ENCODE assay signal across 1 cellular context in genomic region chr2:46909771-46910419, GRCh38.
TF ChIP-seq lines count a peak whose summit lies in the region.

No MANE protein-coding gene starts in this region.

TF ChIP-seq in GM12878, 131 proteins besides CTCF, POLR2A, EP300 and RAD21 (continued from another document and continues in another):
- TF ChIP-seq, protein P1, sequence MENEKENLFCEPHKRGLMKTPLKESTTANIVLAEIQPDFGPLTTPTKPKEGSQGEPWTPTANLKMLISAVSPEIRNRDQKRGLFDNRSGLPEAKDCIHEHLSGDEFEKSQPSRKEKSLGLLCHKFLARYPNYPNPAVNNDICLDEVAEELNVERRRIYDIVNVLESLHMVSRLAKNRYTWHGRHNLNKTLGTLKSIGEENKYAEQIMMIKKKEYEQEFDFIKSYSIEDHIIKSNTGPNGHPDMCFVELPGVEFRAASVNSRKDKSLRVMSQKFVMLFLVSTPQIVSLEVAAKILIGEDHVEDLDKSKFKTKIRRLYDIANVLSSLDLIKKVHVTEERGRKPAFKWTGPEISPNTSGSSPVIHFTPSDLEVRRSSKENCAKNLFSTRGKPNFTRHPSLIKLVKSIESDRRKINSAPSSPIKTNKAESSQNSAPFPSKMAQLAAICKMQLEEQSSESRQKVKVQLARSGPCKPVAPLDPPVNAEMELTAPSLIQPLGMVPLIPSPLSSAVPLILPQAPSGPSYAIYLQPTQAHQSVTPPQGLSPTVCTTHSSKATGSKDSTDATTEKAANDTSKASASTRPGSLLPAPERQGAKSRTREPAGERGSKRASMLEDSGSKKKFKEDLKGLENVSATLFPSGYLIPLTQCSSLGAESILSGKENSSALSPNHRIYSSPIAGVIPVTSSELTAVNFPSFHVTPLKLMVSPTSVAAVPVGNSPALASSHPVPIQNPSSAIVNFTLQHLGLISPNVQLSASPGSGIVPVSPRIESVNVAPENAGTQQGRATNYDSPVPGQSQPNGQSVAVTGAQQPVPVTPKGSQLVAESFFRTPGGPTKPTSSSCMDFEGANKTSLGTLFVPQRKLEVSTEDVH (IDR thresholded peaks at IDR 0.05; ENCODE audit: low read depth, partially characterized antibody), result no peak
- no peak for TF ChIP-seq RB1 (IDR thresholded peaks at IDR 0.05; ENCODE audit: borderline replicate concordance)
- no peak for TF ChIP-seq ATF2 (IDR thresholded peaks at IDR 0.05; ENCODE audit: low read length)
- 0 out of 2 replicates have a peak, but pooled peaks have one; percentile 31 for TF ChIP-seq ZNF217 (IDR thresholded peaks at IDR 0.05)
- TF ChIP-seq ZBTB33 (IDR thresholded peaks at IDR 0.05), result no peak
- TF ChIP-seq, protein P2, sequence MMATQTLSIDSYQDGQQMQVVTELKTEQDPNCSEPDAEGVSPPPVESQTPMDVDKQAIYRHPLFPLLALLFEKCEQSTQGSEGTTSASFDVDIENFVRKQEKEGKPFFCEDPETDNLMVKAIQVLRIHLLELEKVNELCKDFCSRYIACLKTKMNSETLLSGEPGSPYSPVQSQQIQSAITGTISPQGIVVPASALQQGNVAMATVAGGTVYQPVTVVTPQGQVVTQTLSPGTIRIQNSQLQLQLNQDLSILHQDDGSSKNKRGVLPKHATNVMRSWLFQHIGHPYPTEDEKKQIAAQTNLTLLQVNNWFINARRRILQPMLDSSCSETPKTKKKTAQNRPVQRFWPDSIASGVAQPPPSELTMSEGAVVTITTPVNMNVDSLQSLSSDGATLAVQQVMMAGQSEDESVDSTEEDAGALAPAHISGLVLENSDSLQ (IDR thresholded peaks at IDR 0.05), result peak; percentile 22; the same call in 1 of the 2 replicates
- TF ChIP-seq HDAC6 (IDR thresholded peaks at IDR 0.05; ENCODE audit: unreplicated experiment), result no peak
- no peak for TF ChIP-seq CEBPZ (IDR thresholded peaks at IDR 0.05; ENCODE audit: low read depth, low read length)
- TF ChIP-seq MAX (IDR thresholded peaks at IDR 0.05; ENCODE audit: low read depth, low read length), result no peak
- TF ChIP-seq ZNF687 (IDR thresholded peaks at IDR 0.05), result 0 out of 2 replicates have a peak, but pooled peaks have one; percentile 23
- peak; percentile 54; the same call in 1 of the 2 replicates for TF ChIP-seq GATAD2B (conservative IDR thresholded peaks at IDR 0.05; ENCODE audit: low read depth)
- peak; percentile 98 for TF ChIP-seq IRF4 (IDR thresholded peaks at IDR 0.05; ENCODE audit: low read depth, low read length)
- no peak for TF ChIP-seq CHD1 (IDR thresholded peaks at IDR 0.05; ENCODE audit: low read depth, low read length)
- TF ChIP-seq EED (IDR thresholded peaks at IDR 0.05; ENCODE audit: low read depth), result peak; percentile 47; the same call in 1 of the 2 replicates
- TF ChIP-seq KAT2A (conservative IDR thresholded peaks at IDR 0.05; ENCODE audit: control insufficient read depth, low read depth, low read length), result no peak
- TF ChIP-seq HDGF (IDR thresholded peaks at IDR 0.05), result peak; percentile 84; the same call in 1 of the 2 replicates
- TF ChIP-seq, protein P3, sequence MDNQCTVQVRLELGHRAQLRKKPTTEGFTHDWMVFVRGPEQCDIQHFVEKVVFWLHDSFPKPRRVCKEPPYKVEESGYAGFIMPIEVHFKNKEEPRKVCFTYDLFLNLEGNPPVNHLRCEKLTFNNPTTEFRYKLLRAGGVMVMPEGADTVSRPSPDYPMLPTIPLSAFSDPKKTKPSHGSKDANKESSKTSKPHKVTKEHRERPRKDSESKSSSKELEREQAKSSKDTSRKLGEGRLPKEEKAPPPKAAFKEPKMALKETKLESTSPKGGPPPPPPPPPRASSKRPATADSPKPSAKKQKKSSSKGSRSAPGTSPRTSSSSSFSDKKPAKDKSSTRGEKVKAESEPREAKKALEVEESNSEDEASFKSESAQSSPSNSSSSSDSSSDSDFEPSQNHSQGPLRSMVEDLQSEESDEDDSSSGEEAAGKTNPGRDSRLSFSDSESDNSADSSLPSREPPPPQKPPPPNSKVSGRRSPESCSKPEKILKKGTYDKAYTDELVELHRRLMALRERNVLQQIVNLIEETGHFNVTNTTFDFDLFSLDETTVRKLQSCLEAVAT (IDR thresholded peaks at IDR 0.05), result 0 out of 2 replicates have a peak, but pooled peaks have one; percentile 15
- TF ChIP-seq, protein P4, sequence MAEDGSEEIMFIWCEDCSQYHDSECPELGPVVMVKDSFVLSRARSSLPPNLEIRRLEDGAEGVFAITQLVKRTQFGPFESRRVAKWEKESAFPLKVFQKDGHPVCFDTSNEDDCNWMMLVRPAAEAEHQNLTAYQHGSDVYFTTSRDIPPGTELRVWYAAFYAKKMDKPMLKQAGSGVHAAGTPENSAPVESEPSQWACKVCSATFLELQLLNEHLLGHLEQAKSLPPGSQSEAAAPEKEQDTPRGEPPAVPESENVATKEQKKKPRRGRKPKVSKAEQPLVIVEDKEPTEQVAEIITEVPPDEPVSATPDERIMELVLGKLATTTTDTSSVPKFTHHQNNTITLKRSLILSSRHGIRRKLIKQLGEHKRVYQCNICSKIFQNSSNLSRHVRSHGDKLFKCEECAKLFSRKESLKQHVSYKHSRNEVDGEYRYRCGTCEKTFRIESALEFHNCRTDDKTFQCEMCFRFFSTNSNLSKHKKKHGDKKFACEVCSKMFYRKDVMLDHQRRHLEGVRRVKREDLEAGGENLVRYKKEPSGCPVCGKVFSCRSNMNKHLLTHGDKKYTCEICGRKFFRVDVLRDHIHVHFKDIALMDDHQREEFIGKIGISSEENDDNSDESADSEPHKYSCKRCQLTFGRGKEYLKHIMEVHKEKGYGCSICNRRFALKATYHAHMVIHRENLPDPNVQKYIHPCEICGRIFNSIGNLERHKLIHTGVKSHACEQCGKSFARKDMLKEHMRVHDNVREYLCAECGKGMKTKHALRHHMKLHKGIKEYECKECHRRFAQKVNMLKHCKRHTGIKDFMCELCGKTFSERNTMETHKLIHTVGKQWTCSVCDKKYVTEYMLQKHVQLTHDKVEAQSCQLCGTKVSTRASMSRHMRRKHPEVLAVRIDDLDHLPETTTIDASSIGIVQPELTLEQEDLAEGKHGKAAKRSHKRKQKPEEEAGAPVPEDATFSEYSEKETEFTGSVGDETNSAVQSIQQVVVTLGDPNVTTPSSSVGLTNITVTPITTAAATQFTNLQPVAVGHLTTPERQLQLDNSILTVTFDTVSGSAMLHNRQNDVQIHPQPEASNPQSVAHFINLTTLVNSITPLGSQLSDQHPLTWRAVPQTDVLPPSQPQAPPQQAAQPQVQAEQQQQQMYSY (CRISPR knock-in tag; IDR thresholded peaks at IDR 0.05), result no peak
- TF ChIP-seq BACH1 (IDR thresholded peaks at IDR 0.05; ENCODE audit: borderline replicate concordance), result no peak; the same call in 1 of the 2 replicates
- TF ChIP-seq NR2F1 (conservative IDR thresholded peaks at IDR 0.05), result peak; percentile 40; the same call in 1 of the 2 replicates
- TF ChIP-seq GABPA (IDR thresholded peaks at IDR 0.05; ENCODE audit: low read depth), result no peak
- TF ChIP-seq SUPT20H (IDR thresholded peaks at IDR 0.05; ENCODE audit: borderline replicate concordance, control insufficient read depth, low read depth, low read length), result no peak
- TF ChIP-seq, protein P5, sequence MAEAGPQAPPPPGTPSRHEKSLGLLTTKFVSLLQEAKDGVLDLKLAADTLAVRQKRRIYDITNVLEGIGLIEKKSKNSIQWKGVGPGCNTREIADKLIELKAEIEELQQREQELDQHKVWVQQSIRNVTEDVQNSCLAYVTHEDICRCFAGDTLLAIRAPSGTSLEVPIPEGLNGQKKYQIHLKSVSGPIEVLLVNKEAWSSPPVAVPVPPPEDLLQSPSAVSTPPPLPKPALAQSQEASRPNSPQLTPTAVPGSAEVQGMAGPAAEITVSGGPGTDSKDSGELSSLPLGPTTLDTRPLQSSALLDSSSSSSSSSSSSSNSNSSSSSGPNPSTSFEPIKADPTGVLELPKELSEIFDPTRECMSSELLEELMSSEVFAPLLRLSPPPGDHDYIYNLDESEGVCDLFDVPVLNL (IDR thresholded peaks at IDR 0.05; ENCODE audit: low read depth, low read length), result no peak
- TF ChIP-seq ZNF384 (IDR thresholded peaks at IDR 0.05; ENCODE audit: borderline replicate concordance, low read depth, low read length), result no peak
- peak; percentile 58 for TF ChIP-seq MTA2 (IDR thresholded peaks at IDR 0.05; ENCODE audit: low read depth)
- TF ChIP-seq STAT1 (conservative IDR thresholded peaks at IDR 0.05), result no peak
- no peak; the same call in 1 of the 2 replicates for TF ChIP-seq BCL11A (IDR thresholded peaks at IDR 0.05; ENCODE audit: low read depth, low read length)
- no peak for TF ChIP-seq YBX1 (IDR thresholded peaks at IDR 0.05)
